In the genomic region with DNA sequence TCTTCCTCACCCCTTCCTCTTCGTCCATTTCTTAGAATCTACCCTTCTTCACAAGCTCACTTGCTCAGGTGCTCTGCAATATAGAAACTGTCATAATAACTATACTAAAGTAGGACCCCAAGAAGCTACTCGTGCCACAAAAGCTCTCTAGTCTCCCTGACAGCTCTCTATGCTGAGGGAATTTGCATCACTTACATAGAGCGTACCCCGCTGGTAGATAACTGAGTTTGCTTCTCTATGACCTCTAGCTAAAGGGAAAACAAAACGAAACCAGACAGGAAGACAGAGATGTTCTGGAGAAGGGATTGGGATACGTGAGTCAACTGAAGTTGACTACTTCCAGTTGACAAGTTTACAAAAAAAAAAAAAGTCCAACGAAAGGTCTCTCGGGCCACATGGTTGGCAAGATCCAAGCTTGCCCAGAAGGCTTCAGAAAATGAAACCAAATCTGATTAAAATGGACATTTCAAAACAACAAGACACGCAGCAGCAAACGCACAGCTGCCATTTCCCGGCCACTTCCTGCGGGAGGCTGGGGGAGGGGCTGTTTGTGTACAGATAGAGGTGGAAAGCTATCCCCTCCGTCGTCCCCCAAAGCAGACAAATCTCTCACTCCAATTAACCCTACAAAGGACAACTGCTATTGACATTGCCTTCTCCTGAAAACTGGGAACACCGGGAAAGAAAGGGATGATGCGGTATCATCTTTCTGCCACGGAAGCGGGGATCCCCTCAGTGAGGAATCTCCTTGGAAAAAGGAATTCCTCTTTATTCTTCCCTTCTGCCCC, we compare ENCODE assay signal across 1 cellular context.
A peak's percentile ranks its signal among the peaks of the same experiment; 100 is the strongest.
TF ChIP-seq lines count a peak whose summit lies in the region.

No MANE protein-coding gene starts in this region.

TF ChIP-seq in endothelial cell of umbilical vein, 7 proteins besides CTCF, POLR2A, EP300 and RAD21 (continued from another document):
- TF ChIP-seq GATA2 (IDR thresholded peaks at IDR 0.05; ENCODE audit: insufficient read depth, insufficient read length, low read depth, low read length): no peak
- TF ChIP-seq EZH2 (IDR thresholded peaks at IDR 0.05; ENCODE audit: borderline replicate concordance, low read depth, low read length, severe bottlenecking): no peak
- peak; percentile 36 for TF ChIP-seq POLR2AphosphoS5 (IDR thresholded peaks at IDR 0.05; ENCODE audit: insufficient read depth, low read depth, low read length)
